In the genomic region with DNA sequence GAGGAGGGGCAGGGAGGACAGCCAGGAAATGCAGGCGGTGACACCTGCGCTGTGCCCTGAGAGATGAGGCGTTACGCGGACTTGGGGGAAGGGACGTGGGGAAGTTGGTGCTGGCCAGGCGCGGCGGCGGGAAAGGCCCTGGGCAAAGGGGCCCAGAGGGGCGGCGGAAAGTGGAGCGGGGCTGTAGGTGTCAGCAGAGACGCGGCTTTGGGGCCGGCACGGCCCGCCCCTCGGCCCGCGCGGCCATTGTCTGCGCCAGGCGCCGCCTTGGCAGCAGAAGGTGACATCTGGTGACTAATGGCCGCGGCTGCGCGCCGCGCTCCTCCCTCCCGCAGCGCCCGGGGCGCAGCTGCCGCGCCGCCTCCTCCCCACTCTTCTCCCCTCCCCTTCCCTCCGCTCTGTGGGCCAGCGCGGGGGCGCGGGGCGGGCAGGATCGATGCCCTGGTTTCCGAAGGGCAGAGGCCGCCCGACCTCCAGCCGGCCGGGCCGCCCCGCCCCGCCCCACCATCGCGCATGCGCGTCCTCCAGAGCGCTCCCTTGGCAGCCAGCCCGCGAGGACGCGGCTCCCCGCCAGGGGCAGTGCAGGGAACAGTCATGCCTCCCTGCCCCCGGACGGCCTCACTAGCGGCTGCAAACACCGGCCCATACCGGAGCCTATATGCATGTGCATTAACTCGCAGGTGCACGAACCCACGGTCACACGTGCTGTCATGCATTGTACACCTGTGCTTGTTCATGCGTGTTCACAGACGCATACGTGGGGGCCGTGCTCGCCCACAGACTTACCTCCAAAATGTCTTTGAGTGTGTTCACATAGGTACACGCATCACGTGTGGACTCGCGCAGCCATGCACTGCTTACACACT, we compare ENCODE assay signal across 1 cellular context.
TF ChIP-seq lines count a peak whose summit lies in the region.

No MANE protein-coding gene starts in this region.

TF ChIP-seq in K562, 482 proteins besides CTCF, POLR2A, EP300 and RAD21 (continued from another document and continues in another):
- TF ChIP-seq TGIF2 (CRISPR knock-in tag; IDR thresholded peaks at IDR 0.05): no peak
- no peak for TF ChIP-seq HNRNPH1 (optimal IDR thresholded peaks at IDR 0.05; ENCODE audit: low read depth, low read length)
- TF ChIP-seq, protein P1, sequence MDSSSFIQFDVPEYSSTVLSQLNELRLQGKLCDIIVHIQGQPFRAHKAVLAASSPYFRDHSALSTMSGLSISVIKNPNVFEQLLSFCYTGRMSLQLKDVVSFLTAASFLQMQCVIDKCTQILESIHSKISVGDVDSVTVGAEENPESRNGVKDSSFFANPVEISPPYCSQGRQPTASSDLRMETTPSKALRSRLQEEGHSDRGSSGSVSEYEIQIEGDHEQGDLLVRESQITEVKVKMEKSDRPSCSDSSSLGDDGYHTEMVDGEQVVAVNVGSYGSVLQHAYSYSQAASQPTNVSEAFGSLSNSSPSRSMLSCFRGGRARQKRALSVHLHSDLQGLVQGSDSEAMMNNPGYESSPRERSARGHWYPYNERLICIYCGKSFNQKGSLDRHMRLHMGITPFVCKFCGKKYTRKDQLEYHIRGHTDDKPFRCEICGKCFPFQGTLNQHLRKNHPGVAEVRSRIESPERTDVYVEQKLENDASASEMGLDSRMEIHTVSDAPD (CRISPR knock-in tag; IDR thresholded peaks at IDR 0.05): no peak
- no peak for TF ChIP-seq KLF10 (CRISPR knock-in tag; IDR thresholded peaks at IDR 0.05)
- TF ChIP-seq, protein P2, sequence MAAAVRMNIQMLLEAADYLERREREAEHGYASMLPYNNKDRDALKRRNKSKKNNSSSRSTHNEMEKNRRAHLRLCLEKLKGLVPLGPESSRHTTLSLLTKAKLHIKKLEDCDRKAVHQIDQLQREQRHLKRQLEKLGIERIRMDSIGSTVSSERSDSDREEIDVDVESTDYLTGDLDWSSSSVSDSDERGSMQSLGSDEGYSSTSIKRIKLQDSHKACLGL (CRISPR knock-in tag; IDR thresholded peaks at IDR 0.05; ENCODE audit: borderline replicate concordance, poor library complexity, severe bottlenecking): no peak
- TF ChIP-seq, protein P3, sequence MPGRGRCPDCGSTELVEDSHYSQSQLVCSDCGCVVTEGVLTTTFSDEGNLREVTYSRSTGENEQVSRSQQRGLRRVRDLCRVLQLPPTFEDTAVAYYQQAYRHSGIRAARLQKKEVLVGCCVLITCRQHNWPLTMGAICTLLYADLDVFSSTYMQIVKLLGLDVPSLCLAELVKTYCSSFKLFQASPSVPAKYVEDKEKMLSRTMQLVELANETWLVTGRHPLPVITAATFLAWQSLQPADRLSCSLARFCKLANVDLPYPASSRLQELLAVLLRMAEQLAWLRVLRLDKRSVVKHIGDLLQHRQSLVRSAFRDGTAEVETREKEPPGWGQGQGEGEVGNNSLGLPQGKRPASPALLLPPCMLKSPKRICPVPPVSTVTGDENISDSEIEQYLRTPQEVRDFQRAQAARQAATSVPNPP (IDR thresholded peaks at IDR 0.05; ENCODE audit: borderline replicate concordance, insufficient read depth, insufficient read length): no peak
- TF ChIP-seq RFX1 (IDR thresholded peaks at IDR 0.05): no peak
- TF ChIP-seq RUNX1 (IDR thresholded peaks at IDR 0.05; ENCODE audit: low read depth): no peak
- TF ChIP-seq, protein P4, sequence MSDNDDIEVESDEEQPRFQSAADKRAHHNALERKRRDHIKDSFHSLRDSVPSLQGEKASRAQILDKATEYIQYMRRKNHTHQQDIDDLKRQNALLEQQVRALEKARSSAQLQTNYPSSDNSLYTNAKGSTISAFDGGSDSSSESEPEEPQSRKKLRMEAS (CRISPR knock-in tag; IDR thresholded peaks at IDR 0.05): peak; percentile 87
- no peak for TF ChIP-seq SNIP1 (IDR thresholded peaks at IDR 0.05; ENCODE audit: low read depth)
- TF ChIP-seq, protein P5, sequence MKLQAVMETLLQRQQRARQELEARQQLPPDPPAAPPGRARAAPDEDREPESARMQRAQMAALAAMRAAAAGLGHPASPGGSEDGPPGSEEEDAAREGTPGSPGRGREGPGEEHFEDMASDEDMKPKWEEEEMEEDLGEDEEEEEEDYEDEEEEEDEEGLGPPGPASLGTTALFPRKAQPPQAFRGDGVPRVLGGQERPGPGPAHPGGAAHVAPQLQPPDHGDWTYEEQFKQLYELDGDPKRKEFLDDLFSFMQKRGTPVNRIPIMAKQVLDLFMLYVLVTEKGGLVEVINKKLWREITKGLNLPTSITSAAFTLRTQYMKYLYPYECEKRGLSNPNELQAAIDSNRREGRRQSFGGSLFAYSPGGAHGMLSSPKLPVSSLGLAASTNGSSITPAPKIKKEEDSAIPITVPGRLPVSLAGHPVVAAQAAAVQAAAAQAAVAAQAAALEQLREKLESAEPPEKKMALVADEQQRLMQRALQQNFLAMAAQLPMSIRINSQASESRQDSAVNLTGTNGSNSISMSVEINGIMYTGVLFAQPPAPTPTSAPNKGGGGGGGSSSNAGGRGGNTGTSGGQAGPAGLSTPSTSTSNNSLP (IDR thresholded peaks at IDR 0.05; ENCODE audit: borderline replicate concordance, low read depth, low read length): no peak
- TF ChIP-seq PHTF2 (CRISPR knock-in tag; IDR thresholded peaks at IDR 0.05): no peak
- 0 out of 2 replicates have a peak, but pooled peaks have one; percentile 5 for TF ChIP-seq ZNF384 (IDR thresholded peaks at IDR 0.05; ENCODE audit: low read depth, low read length)
- no peak for TF ChIP-seq RBM22 (IDR thresholded peaks at IDR 0.05; ENCODE audit: low read depth, low read length, poor library complexity, severe bottlenecking)
- TF ChIP-seq, protein P6, sequence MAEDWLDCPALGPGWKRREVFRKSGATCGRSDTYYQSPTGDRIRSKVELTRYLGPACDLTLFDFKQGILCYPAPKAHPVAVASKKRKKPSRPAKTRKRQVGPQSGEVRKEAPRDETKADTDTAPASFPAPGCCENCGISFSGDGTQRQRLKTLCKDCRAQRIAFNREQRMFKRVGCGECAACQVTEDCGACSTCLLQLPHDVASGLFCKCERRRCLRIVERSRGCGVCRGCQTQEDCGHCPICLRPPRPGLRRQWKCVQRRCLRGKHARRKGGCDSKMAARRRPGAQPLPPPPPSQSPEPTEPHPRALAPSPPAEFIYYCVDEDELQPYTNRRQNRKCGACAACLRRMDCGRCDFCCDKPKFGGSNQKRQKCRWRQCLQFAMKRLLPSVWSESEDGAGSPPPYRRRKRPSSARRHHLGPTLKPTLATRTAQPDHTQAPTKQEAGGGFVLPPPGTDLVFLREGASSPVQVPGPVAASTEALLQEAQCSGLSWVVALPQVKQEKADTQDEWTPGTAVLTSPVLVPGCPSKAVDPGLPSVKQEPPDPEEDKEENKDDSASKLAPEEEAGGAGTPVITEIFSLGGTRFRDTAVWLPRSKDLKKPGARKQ (CRISPR knock-in tag; IDR thresholded peaks at IDR 0.05): no peak
- no peak for TF ChIP-seq ELF4 (CRISPR knock-in tag; IDR thresholded peaks at IDR 0.05)
- TF ChIP-seq, protein P7, sequence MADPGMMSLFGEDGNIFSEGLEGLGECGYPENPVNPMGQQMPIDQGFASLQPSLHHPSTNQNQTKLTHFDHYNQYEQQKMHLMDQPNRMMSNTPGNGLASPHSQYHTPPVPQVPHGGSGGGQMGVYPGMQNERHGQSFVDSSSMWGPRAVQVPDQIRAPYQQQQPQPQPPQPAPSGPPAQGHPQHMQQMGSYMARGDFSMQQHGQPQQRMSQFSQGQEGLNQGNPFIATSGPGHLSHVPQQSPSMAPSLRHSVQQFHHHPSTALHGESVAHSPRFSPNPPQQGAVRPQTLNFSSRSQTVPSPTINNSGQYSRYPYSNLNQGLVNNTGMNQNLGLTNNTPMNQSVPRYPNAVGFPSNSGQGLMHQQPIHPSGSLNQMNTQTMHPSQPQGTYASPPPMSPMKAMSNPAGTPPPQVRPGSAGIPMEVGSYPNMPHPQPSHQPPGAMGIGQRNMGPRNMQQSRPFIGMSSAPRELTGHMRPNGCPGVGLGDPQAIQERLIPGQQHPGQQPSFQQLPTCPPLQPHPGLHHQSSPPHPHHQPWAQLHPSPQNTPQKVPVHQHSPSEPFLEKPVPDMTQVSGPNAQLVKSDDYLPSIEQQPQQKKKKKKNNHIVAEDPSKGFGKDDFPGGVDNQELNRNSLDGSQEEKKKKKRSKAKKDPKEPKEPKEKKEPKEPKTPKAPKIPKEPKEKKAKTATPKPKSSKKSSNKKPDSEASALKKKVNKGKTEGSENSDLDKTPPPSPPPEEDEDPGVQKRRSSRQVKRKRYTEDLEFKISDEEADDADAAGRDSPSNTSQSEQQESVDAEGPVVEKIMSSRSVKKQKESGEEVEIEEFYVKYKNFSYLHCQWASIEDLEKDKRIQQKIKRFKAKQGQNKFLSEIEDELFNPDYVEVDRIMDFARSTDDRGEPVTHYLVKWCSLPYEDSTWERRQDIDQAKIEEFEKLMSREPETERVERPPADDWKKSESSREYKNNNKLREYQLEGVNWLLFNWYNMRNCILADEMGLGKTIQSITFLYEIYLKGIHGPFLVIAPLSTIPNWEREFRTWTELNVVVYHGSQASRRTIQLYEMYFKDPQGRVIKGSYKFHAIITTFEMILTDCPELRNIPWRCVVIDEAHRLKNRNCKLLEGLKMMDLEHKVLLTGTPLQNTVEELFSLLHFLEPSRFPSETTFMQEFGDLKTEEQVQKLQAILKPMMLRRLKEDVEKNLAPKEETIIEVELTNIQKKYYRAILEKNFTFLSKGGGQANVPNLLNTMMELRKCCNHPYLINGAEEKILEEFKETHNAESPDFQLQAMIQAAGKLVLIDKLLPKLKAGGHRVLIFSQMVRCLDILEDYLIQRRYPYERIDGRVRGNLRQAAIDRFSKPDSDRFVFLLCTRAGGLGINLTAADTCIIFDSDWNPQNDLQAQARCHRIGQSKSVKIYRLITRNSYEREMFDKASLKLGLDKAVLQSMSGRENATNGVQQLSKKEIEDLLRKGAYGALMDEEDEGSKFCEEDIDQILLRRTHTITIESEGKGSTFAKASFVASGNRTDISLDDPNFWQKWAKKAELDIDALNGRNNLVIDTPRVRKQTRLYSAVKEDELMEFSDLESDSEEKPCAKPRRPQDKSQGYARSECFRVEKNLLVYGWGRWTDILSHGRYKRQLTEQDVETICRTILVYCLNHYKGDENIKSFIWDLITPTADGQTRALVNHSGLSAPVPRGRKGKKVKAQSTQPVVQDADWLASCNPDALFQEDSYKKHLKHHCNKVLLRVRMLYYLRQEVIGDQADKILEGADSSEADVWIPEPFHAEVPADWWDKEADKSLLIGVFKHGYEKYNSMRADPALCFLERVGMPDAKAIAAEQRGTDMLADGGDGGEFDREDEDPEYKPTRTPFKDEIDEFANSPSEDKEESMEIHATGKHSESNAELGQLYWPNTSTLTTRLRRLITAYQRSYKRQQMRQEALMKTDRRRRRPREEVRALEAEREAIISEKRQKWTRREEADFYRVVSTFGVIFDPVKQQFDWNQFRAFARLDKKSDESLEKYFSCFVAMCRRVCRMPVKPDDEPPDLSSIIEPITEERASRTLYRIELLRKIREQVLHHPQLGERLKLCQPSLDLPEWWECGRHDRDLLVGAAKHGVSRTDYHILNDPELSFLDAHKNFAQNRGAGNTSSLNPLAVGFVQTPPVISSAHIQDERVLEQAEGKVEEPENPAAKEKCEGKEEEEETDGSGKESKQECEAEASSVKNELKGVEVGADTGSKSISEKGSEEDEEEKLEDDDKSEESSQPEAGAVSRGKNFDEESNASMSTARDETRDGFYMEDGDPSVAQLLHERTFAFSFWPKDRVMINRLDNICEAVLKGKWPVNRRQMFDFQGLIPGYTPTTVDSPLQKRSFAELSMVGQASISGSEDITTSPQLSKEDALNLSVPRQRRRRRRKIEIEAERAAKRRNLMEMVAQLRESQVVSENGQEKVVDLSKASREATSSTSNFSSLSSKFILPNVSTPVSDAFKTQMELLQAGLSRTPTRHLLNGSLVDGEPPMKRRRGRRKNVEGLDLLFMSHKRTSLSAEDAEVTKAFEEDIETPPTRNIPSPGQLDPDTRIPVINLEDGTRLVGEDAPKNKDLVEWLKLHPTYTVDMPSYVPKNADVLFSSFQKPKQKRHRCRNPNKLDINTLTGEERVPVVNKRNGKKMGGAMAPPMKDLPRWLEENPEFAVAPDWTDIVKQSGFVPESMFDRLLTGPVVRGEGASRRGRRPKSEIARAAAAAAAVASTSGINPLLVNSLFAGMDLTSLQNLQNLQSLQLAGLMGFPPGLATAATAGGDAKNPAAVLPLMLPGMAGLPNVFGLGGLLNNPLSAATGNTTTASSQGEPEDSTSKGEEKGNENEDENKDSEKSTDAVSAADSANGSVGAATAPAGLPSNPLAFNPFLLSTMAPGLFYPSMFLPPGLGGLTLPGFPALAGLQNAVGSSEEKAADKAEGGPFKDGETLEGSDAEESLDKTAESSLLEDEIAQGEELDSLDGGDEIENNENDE (IDR thresholded peaks at IDR 0.05; ENCODE audit: low read depth, low read length): no peak
- TF ChIP-seq CREBBP (IDR thresholded peaks at IDR 0.05; ENCODE audit: low read depth, low read length): no peak
- peak; percentile 36 for TF ChIP-seq TAF1 (IDR thresholded peaks at IDR 0.05; ENCODE audit: control insufficient read depth, extremely low read depth, insufficient read depth, low read length, severe bottlenecking)
- peak; percentile 74 for TF ChIP-seq ZNF263 (CRISPR knock-in tag; IDR thresholded peaks at IDR 0.05; ENCODE audit: borderline replicate concordance)
- no peak for TF ChIP-seq ZKSCAN3 (CRISPR knock-in tag; IDR thresholded peaks at IDR 0.05)
- TF ChIP-seq JUND (IDR thresholded peaks at IDR 0.05; ENCODE audit: borderline replicate concordance, low read depth, low read length): peak; percentile 35
- TF ChIP-seq JUND (tag; IDR thresholded peaks at IDR 0.05; ENCODE audit: borderline replicate concordance, low read depth, low read length): no peak; the same call in 2 of the 3 replicates
- TF ChIP-seq RBM34 (IDR thresholded peaks at IDR 0.05; ENCODE audit: borderline replicate concordance, insufficient read depth, low read length): no peak
- peak; percentile 76 for TF ChIP-seq HNRNPK (IDR thresholded peaks at IDR 0.05; ENCODE audit: low read depth, low read length, poor library complexity, severe bottlenecking)
- TF ChIP-seq MCM7 (IDR thresholded peaks at IDR 0.05): no peak
- no peak for TF ChIP-seq ETS2 (tag; IDR thresholded peaks at IDR 0.05; ENCODE audit: borderline replicate concordance, poor library complexity, severe bottlenecking)
- TF ChIP-seq, protein P8, sequence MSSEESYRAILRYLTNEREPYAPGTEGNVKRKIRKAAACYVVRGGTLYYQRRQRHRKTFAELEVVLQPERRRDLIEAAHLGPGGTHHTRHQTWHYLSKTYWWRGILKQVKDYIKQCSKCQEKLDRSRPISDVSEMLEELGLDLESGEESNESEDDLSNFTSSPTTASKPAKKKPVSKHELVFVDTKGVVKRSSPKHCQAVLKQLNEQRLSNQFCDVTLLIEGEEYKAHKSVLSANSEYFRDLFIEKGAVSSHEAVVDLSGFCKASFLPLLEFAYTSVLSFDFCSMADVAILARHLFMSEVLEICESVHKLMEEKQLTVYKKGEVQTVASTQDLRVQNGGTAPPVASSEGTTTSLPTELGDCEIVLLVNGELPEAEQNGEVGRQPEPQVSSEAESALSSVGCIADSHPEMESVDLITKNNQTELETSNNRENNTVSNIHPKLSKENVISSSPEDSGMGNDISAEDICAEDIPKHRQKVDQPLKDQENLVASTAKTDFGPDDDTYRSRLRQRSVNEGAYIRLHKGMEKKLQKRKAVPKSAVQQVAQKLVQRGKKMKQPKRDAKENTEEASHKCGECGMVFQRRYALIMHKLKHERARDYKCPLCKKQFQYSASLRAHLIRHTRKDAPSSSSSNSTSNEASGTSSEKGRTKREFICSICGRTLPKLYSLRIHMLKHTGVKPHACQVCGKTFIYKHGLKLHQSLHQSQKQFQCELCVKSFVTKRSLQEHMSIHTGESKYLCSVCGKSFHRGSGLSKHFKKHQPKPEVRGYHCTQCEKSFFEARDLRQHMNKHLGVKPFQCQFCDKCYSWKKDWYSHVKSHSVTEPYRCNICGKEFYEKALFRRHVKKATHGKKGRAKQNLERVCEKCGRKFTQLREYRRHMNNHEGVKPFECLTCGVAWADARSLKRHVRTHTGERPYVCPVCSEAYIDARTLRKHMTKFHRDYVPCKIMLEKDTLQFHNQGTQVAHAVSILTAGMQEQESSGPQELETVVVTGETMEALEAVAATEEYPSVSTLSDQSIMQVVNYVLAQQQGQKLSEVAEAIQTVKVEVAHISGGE (CRISPR knock-in tag; IDR thresholded peaks at IDR 0.05): no peak
- TF ChIP-seq MED1 (CRISPR knock-in tag; IDR thresholded peaks at IDR 0.05; ENCODE audit: borderline replicate concordance): no peak
- no peak for TF ChIP-seq NELFE (IDR thresholded peaks at IDR 0.05; ENCODE audit: insufficient read depth, insufficient read length)
